29 cellular contexts compared by ENCODE assay signal in the genomic region with DNA sequence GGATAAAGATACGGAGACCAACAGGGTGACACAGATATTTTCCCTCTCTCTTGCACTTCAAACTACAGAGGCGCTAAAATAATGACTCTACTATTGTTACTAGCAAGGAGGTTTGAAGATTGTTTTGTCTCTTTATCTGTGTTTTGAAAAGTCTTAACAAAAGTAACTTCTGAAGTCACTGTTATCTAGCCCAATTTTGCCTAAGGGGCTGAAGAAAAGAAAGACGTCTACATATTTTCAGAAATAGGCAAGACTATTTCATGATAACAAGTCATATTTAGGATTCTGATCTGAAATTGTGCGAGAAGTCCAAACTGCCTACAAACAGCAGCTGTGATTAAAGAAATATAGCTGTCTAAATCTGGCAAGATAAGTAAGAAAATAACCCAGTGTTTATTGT.
"Had no signal": no experiment of that assay in that cellular context is flagged by ENCODE, and none has a peak within 500 bp of the region (broad histone marks: within the 10 kb centered on the region; RNA-seq: fewer than 3 reads in every experiment).

No MANE protein-coding gene starts in this region.

- H3K27ac Mint-ChIP-seq: naive thymus-derived CD4-positive, alpha-beta T cell; natural killer cell; nephron; neural progenitor cell; progenitor cell of endocrine pancreas; stimulated activated effector memory CD8-positive, alpha-beta T cell treated with anti-CD3 and anti-CD28 coated beads, Interleukin-12 subunit alpha, Interleukin-12 subunit beta, amount 100 ng/mL, for 72 hours; stimulated activated naive B cell treated with anti-CD40 and anti-IgM and Interleukin-4, amounts not matched to agents 10 μg/mL and 1 μg/mL and 100 μg/mL, for 72 hours; stimulated activated naive CD8-positive, alpha-beta T cell treated with anti-CD3 and anti-CD28 coated beads, Interleukin-15, Interleukin-2, amounts not matched to agents 100 ng/mL and 50 ng/mL, for 24 hours had no signal

- H3K9ac ChIP-seq: neural progenitor cell, parathyroid adenoma had no signal

- H3K9me3 Mint-ChIP-seq: natural killer cell; nephron; stimulated activated effector memory CD8-positive, alpha-beta T cell treated with anti-CD3 and anti-CD28 coated beads, Interleukin-12 subunit alpha, Interleukin-12 subunit beta, amount 100 ng/mL, for 72 hours; stimulated activated naive B cell treated with anti-CD40 and anti-IgM and Interleukin-4, amounts not matched to agents 10 μg/mL and 1 μg/mL and 100 μg/mL, for 72 hours; stimulated activated naive CD8-positive, alpha-beta T cell treated with anti-CD3 and anti-CD28 coated beads, Interleukin-15, Interleukin-2, amounts not matched to agents 100 ng/mL and 50 ng/mL, for 24 hours had no signal

- H3K9me3 ChIP-seq: ovary, psoas muscle, right lobe of liver, sigmoid colon, stomach, suprapubic skin, testis, tibial artery, transverse colon, upper lobe of left lung, vagina had no signal

- H3K79me2 ChIP-seq: parathyroid adenoma had no signal

- ATAC-seq: naive thymus-derived CD4-positive, alpha-beta T cell; natural killer cell; psoas muscle; right cardiac atrium; right lobe of liver; stimulated activated effector memory CD8-positive, alpha-beta T cell treated with anti-CD3 and anti-CD28 coated beads, Interleukin-12 subunit alpha, Interleukin-12 subunit beta, amount 100 ng/mL, for 72 hours; stimulated activated naive B cell treated with anti-CD40 and anti-IgM and Interleukin-4, amounts not matched to agents 10 μg/mL and 1 μg/mL and 100 μg/mL, for 72 hours had no signal

- H3K4me2 ChIP-seq: neural progenitor cell had no signal

- H2AFZ ChIP-seq: neural progenitor cell, parathyroid adenoma had no signal

- H3K27ac ChIP-seq: neural progenitor cell, ovary, parathyroid adenoma, psoas muscle, right lobe of liver, sigmoid colon, stomach, suprapubic skin, testis, tibial artery, transverse colon, upper lobe of left lung, vagina had no signal

- H3K36me3 Mint-ChIP-seq: naive thymus-derived CD4-positive, alpha-beta T cell; natural killer cell; neural progenitor cell; stimulated activated effector memory CD8-positive, alpha-beta T cell treated with anti-CD3 and anti-CD28 coated beads, Interleukin-12 subunit alpha, Interleukin-12 subunit beta, amount 100 ng/mL, for 72 hours; stimulated activated naive B cell treated with anti-CD40 and anti-IgM and Interleukin-4, amounts not matched to agents 10 μg/mL and 1 μg/mL and 100 μg/mL, for 72 hours had no signal

- H3K4me1 ChIP-seq: neural progenitor cell, parathyroid adenoma, psoas muscle, right lobe of liver, sigmoid colon, stomach, suprapubic skin, tibial artery, transverse colon, upper lobe of left lung, vagina had no signal

- H3K4me3 ChIP-seq: neural progenitor cell, ovary, psoas muscle, right lobe of liver, sigmoid colon, stomach, suprapubic skin, testis, tibial artery, transverse colon, upper lobe of left lung, vagina had no signal

- H3K27me3 ChIP-seq: neural progenitor cell, ovary, right lobe of liver, sigmoid colon, stomach, suprapubic skin, testis, tibial artery, transverse colon, upper lobe of left lung, vagina had no signal

- H3K4me1 Mint-ChIP-seq: nephron; neural progenitor cell; stimulated activated effector memory CD8-positive, alpha-beta T cell treated with anti-CD3 and anti-CD28 coated beads, Interleukin-12 subunit alpha, Interleukin-12 subunit beta, amount 100 ng/mL, for 72 hours had no signal

- DNase-seq: naive thymus-derived CD4-positive, alpha-beta T cell; natural killer cell; occipital lobe; ovary; posterior cingulate gyrus; psoas muscle; right cardiac atrium; right lobe of liver; sigmoid colon; small intestine; stimulated activated CD4-positive, alpha-beta T cell treated with anti-CD3 and anti-CD28 coated beads, Interleukin-15, amount 100 ng/mL, for 24 hours; stimulated activated CD4-positive, alpha-beta T cell treated with anti-CD3 and anti-CD28 coated beads, Interleukin-2, amount 100 ng/mL, for 24 hours; stimulated activated CD4-positive, alpha-beta T cell treated with anti-CD3 and anti-CD28 coated beads, Interleukin-2, amount 100 ng/mL, for 48 hours; stimulated activated CD4-positive, alpha-beta T cell treated with anti-CD3 and anti-CD28 coated beads, Interleukin-4, amount 100 ng/mL, for 24 hours; stimulated activated naive B cell treated with anti-CD40 and anti-IgM and Interleukin-4, amounts not matched to agents 10 μg/mL and 1 μg/mL and 100 μg/mL, for 72 hours; stimulated activated naive CD4-positive, alpha-beta T cell treated with Interleukin-2 at 50 U/mL for 16 hours; stomach; testis; tibial artery; transverse colon; upper lobe of left lung had no signal

- H3K4me3 Mint-ChIP-seq: naive thymus-derived CD4-positive, alpha-beta T cell; natural killer cell; nephron; neural progenitor cell; stimulated activated effector memory CD8-positive, alpha-beta T cell treated with anti-CD3 and anti-CD28 coated beads, Interleukin-12 subunit alpha, Interleukin-12 subunit beta, amount 100 ng/mL, for 72 hours; stimulated activated naive B cell treated with anti-CD40 and anti-IgM and Interleukin-4, amounts not matched to agents 10 μg/mL and 1 μg/mL and 100 μg/mL, for 72 hours; stimulated activated naive CD8-positive, alpha-beta T cell treated with anti-CD3 and anti-CD28 coated beads, Interleukin-15, Interleukin-2, amounts not matched to agents 100 ng/mL and 50 ng/mL, for 24 hours had no signal

- H3K36me3 ChIP-seq: neural progenitor cell, ovary, right lobe of liver, sigmoid colon, stomach, suprapubic skin, tibial artery, transverse colon, upper lobe of left lung, vagina had no signal
